Comparison of ENCODE assay signal across 16 cellular contexts in genomic region chr18:25726278-25726677, GRCh38.
DNase-seq lines count a peak whose midpoint lies in the region; TF ChIP-seq lines count a peak whose summit lies in the region.
"Had no signal": no experiment of that assay in that cellular context is flagged by ENCODE, and none has a peak within 500 bp of the region (broad histone marks: within the 10 kb centered on the region; RNA-seq: fewer than 3 reads in every experiment).

No MANE protein-coding gene starts in this region.

- peaks cover 26% of the 10 kb centered on the region for H3K27me3 Mint-ChIP-seq in endodermal cell (ENCODE audit: insufficient read depth)

- H3K4me1 Mint-ChIP-seq in endodermal cell = peaks cover 23% of the 10 kb centered on the region
- H3K4me1 Mint-ChIP-seq: activated naive CD8-positive, alpha-beta T cell treated with anti-CD3 and anti-CD28 coated beads, Interleukin-2, amount 10 ng/mL, durations not matched to agents 7 days and 5 days; naive B cell had no signal

- no peak for TF ChIP-seq CTCF in endodermal cell (conservative IDR thresholded peaks at IDR 0.05)

- peaks cover 3% of the 10 kb centered on the region for H3K36me3 Mint-ChIP-seq in endodermal cell (ENCODE audit: low read depth)
- H3K36me3 Mint-ChIP-seq: activated naive CD8-positive, alpha-beta T cell treated with anti-CD3 and anti-CD28 coated beads, Interleukin-2, amount 10 ng/mL, durations not matched to agents 7 days and 5 days had no signal

- H3K4me3 Mint-ChIP-seq in endodermal cell = no peak overlapping the region
- H3K4me3 Mint-ChIP-seq: activated naive CD8-positive, alpha-beta T cell treated with anti-CD3 and anti-CD28 coated beads, Interleukin-2, amount 10 ng/mL, durations not matched to agents 7 days and 5 days; naive B cell had no signal

- no peak overlapping the region for H2AFZ ChIP-seq in neuron (ENCODE audit: low read depth, low read length)

- peaks cover 20% of the 10 kb centered on the region for H3K9me3 ChIP-seq in endodermal cell (ENCODE audit: control insufficient read depth, low read length)
- no peaks in the 10 kb centered on the region for H3K9me3 ChIP-seq in neuron (ENCODE audit: low read length)

- H3K9ac ChIP-seq in endodermal cell (ENCODE audit: extremely low read depth, low read length, poor library complexity, severe bottlenecking) = no peak overlapping the region

- WGBS in endodermal cell (ENCODE audit: insufficient coverage in 1 of 2, insufficient read length in 1 of 2), 2 experiments = 63 to 80% methylated on average over 4 to 7 of the region's 7 CpGs

- no peaks in the 10 kb centered on the region for H3K27me3 ChIP-seq in endodermal cell (ENCODE audit: control insufficient read depth, insufficient read depth, low read length, poor library complexity, severe bottlenecking)
- H3K27me3 ChIP-seq in neuron (ENCODE audit: insufficient read depth, low read length) = no peaks in the 10 kb centered on the region

- peak; percentile 8 for DNase-seq in GM04504 (ENCODE audit: low read depth)
- peak; percentile 18 for DNase-seq in RKO (ENCODE audit: low spot score)
- DNase-seq in endodermal cell = no peak
- DNase-seq in pons (ENCODE audit: low spot score) = no peak
- DNase-seq in DMS79 treated with DMSO at 0.1 percent for 48 hours (lab: John Stamatoyannopoulos, UW) = no peak
- no peak for DNase-seq in UCSD-AML1 (lab: John Stamatoyannopoulos, UW; ENCODE audit: unreplicated experiment)
- no peak for DNase-seq in nucleus accumbens (lab: John Stamatoyannopoulos, UW)
- DNase-seq: activated CD8-positive, alpha-beta memory T cell treated with anti-CD3 and anti-CD28 coated beads, Interleukin-2, amount 50 U/mL, for 4 hours; activated naive CD8-positive, alpha-beta T cell treated with anti-CD3 and anti-CD28 coated beads, Interleukin-2, amount 10 ng/mL, durations not matched to agents 7 days and 5 days; Calu3; naive B cell; NCI-H226 had no signal

- H3K27ac ChIP-seq in endodermal cell (ENCODE audit: low read depth, low read length) = peak overlapping the region; percentile 79
- H3K27ac ChIP-seq: thoracic aorta, VCaP had no signal

- H3K9me3 Mint-ChIP-seq in endodermal cell = peaks cover 26% of the 10 kb centered on the region

- H3K4me1 ChIP-seq in endodermal cell (ENCODE audit: control insufficient read depth, insufficient read depth, low read length) (peaks cover 5% of the 10 kb centered on the region), neuron (ENCODE audit: insufficient read depth, low read length) (peaks cover 22% of the 10 kb centered on the region)

- H3K27ac Mint-ChIP-seq in endodermal cell = no peak overlapping the region
- H3K27ac Mint-ChIP-seq: activated naive CD8-positive, alpha-beta T cell treated with anti-CD3 and anti-CD28 coated beads, Interleukin-2, amount 10 ng/mL, durations not matched to agents 7 days and 5 days; naive B cell had no signal

- H3K36me3 ChIP-seq in endodermal cell (ENCODE audit: control insufficient read depth, insufficient read depth, low read length) (no peaks in the 10 kb centered on the region), neuron (ENCODE audit: insufficient read depth, low read length) (no peaks in the 10 kb centered on the region)
- H3K36me3 ChIP-seq: thoracic aorta had no signal

- H3K4me3 ChIP-seq in endodermal cell (ENCODE audit: low read length) (no peak overlapping the region), neuron (ENCODE audit: low read length) (peak overlapping the region; percentile 38)
- H3K4me3 ChIP-seq: GM12878, thoracic aorta had no signal

Comparison
In these comparisons a context has a peak if more than half of its experiments do, and no peak if none do; other contexts are left out.
1. DNase-seq: peak in GM04504 (single experiment) and RKO (single experiment); none in endodermal cell (single experiment), pons (single experiment), DMS79 treated with DMSO at 0.1 percent for 48 hours (single experiment), UCSD-AML1 (single experiment) and nucleus accumbens (0 of 56).